ENCODE assay signal across 11 cellular contexts in genomic region chr19:17706750-17707181, GRCh38. TPM values are rescaled to one million over a fixed set of nuclear protein-coding genes. Genes with fewer than 3 reads are reported as not detected.
DNase-seq lines count a peak whose midpoint lies in the region; ATAC-seq and TF ChIP-seq lines count a peak whose summit lies in the region.
"Had no signal": no experiment of that assay in that cellular context is flagged by ENCODE, and none has a peak within 500 bp of the region (broad histone marks: within the 10 kb centered on the region; RNA-seq: fewer than 3 reads in every experiment).

No MANE protein-coding gene starts in this region.

- H3K4me2 ChIP-seq in fibroblast of lung (ENCODE audit: extremely low read depth, insufficient read depth, low read length) (no peak overlapping the region), osteoblast (ENCODE audit: insufficient read depth, low read length) (no peak overlapping the region)
- H3K4me2 ChIP-seq: KMS-11 had no signal

- no peak overlapping the region for H2AFZ ChIP-seq in fibroblast of lung (ENCODE audit: low read length)
- H2AFZ ChIP-seq in osteoblast (ENCODE audit: low read length) = no peak overlapping the region
- H2AFZ ChIP-seq: parathyroid adenoma had no signal

- DNase-seq in NCI-H748 (lab: John Stamatoyannopoulos, UW; ENCODE audit: unreplicated experiment) = peak; percentile 5
- DNase-seq in NCI-H748 treated with DMSO at 0.1 percent for 48 hours (lab: John Stamatoyannopoulos, UW) = no peak
- DNase-seq in Panc1 (ENCODE audit: low read depth, low spot score) = no peak
- DNase-seq in fibroblast of lung (ENCODE audit: low read depth in 2 of 2) = peak; percentile 19 to 45
- peak; percentile 89 for DNase-seq in osteoblast (ENCODE audit: insufficient read length, low spot score, missing footprints)
- no peak for DNase-seq in aorta
- no peak for DNase-seq in epidermal melanocyte (ENCODE audit: insufficient read length, low spot score)
- DNase-seq in activated CD4-positive, alpha-beta T cell treated with anti-CD3 and anti-CD28 coated beads, Interleukin-2, amount 50 U/mL, for 4 hours = no peak

- no peaks in the 10 kb centered on the region for H3K79me2 ChIP-seq in fibroblast of lung (ENCODE audit: control insufficient read depth, insufficient read depth, low read length)
- H3K79me2 ChIP-seq in osteoblast (ENCODE audit: insufficient read depth, low read length) = no peaks in the 10 kb centered on the region
- H3K79me2 ChIP-seq: parathyroid adenoma had no signal

- in situ Hi-C loops in Panc1 (cut with HindIII; ENCODE audit: low pct_unique_long_range_greater_than_20kb, low sequenced_read_pairs) = no loop called here

- H3K4me3 ChIP-seq in Panc1 (ENCODE audit: low read depth in 2 of 2, low read length in 2 of 2) = no peak overlapping the region
- H3K4me3 ChIP-seq in fibroblast of lung (replicated peaks in 1 of 4; ENCODE audit: control extremely low read depth in 1 of 4, insufficient read depth in 1 of 4, low read depth in 3 of 4, low read length in 4 of 4) = no peak overlapping the region
- H3K4me3 ChIP-seq in osteoblast (ENCODE audit: insufficient read depth, low read length) = no peak overlapping the region
- no peak overlapping the region for H3K4me3 ChIP-seq in aorta (ENCODE audit: low read length in 2 of 2)

- no TSS peak for BruUV-seq in Panc1 (replicated peaks; lab: Mats Ljungman, UMichigan)

- CTCF ChIA-PET in Panc1 (lab: Charles Lee) = no interaction called here

- intact Hi-C loops in Panc1 (cut with micrococcal nuclease; ENCODE audit: unreplicated experiment) (no loop called here), aorta (cut with DNase I) (no loop called here)

- H3K9me3 ChIP-seq in Panc1 (ENCODE audit: control insufficient read depth, insufficient read depth, low read depth, low read length) = no peaks in the 10 kb centered on the region
- H3K9me3 ChIP-seq in fibroblast of lung (ENCODE audit: control insufficient read depth, insufficient read depth, low read depth, low read length) = no peaks in the 10 kb centered on the region
- no peaks in the 10 kb centered on the region for H3K9me3 ChIP-seq in osteoblast (ENCODE audit: low read depth, low read length)
- H3K9me3 ChIP-seq in aorta (ENCODE audit: control insufficient read depth, low read length) = no peaks in the 10 kb centered on the region

- TF ChIP-seq CTCF in Panc1 (IDR thresholded peaks at IDR 0.05) (no peak), fibroblast of lung (conservative IDR thresholded peaks at IDR 0.05 in 1 of 2, IDR thresholded peaks at IDR 0.05 in 1 of 2; ENCODE audit: low read depth in 1 of 2, low read length in 2 of 2) (no peak), osteoblast (IDR thresholded peaks at IDR 0.05; ENCODE audit: extremely low read depth, low read depth, low read length) (no peak)

- H4K20me1 ChIP-seq in fibroblast of lung (ENCODE audit: control insufficient read depth, extremely low read depth, insufficient read depth, low read length) (no peaks in the 10 kb centered on the region), osteoblast (ENCODE audit: insufficient read depth, low read length) (no peaks in the 10 kb centered on the region)

- H3K36me3 ChIP-seq in Panc1 (ENCODE audit: control insufficient read depth, insufficient read depth, low read length) = no peaks in the 10 kb centered on the region
- H3K36me3 ChIP-seq in fibroblast of lung (ENCODE audit: control insufficient read depth, insufficient read depth, low read length) = no peaks in the 10 kb centered on the region
- H3K36me3 ChIP-seq in osteoblast (ENCODE audit: insufficient read depth, low read length) = no peaks in the 10 kb centered on the region
- H3K36me3 ChIP-seq in aorta (ENCODE audit: control insufficient read depth in 1 of 2, insufficient read depth in 2 of 2, low read length in 1 of 2) = no peaks in the 10 kb centered on the region

- no peaks in the 10 kb centered on the region for H3K27me3 ChIP-seq in Panc1 (ENCODE audit: control insufficient read depth, insufficient read depth, low read length)
- H3K27me3 ChIP-seq in fibroblast of lung (ENCODE audit: control insufficient read depth, insufficient read depth, low read length) = no peaks in the 10 kb centered on the region
- no peaks in the 10 kb centered on the region for H3K27me3 ChIP-seq in osteoblast (ENCODE audit: insufficient read depth, low read length)
- H3K27me3 ChIP-seq in aorta (ENCODE audit: control insufficient read depth in 1 of 2, insufficient read depth in 2 of 2, low read length in 1 of 2) = no peaks in the 10 kb centered on the region

- no peaks in the 10 kb centered on the region for H3K4me1 ChIP-seq in Panc1 (ENCODE audit: control insufficient read depth, insufficient read depth, low read length)
- H3K4me1 ChIP-seq in fibroblast of lung (ENCODE audit: control insufficient read depth, extremely low read depth, insufficient read depth, low read length) = no peaks in the 10 kb centered on the region
- no peaks in the 10 kb centered on the region for H3K4me1 ChIP-seq in osteoblast (ENCODE audit: insufficient read depth, low read length)
- H3K4me1 ChIP-seq in aorta (ENCODE audit: control insufficient read depth in 1 of 2, insufficient read depth in 2 of 2, low read length in 2 of 2) = no peaks in the 10 kb centered on the region
- H3K4me1 ChIP-seq: parathyroid adenoma had no signal

- POLR2A ChIA-PET in Panc1 (lab: Charles Lee) = no interaction called here

- H3K9ac ChIP-seq in fibroblast of lung (ENCODE audit: insufficient read depth, low read length) = no peak overlapping the region
- H3K9ac ChIP-seq: KMS-11, parathyroid adenoma had no signal

- H3K27ac ChIP-seq in Panc1 (ENCODE audit: low read length) (no peak overlapping the region), fibroblast of lung (ENCODE audit: insufficient read depth, low read length) (no peak overlapping the region), osteoblast (ENCODE audit: low read depth, low read length) (no peak overlapping the region), aorta (ENCODE audit: low read depth in 1 of 2, low read length in 2 of 2) (no peak overlapping the region)
- H3K27ac ChIP-seq: KMS-11, parathyroid adenoma, VCaP had no signal

- ATAC-seq in Panc1 (peak; percentile 45; the same call in 1 of the 2 replicates), aorta (ENCODE audit: low FRiP score) (no peak)

- WGBS in aorta, 2 donors = 8 to 10% methylated on average over 17 of the region's 17 CpGs

RNA-seq across cellular contexts. Expression of gene MAP1S, which starts 12.5 kb away (rescaled TPM):
- 56.6 TPM for total RNA-seq in Panc1 (2021; ENCODE audit: unreplicated experiment)
- 93.7 TPM for polyA plus RNA-seq in Panc1 (2012; ENCODE audit: insufficient read length)
- total RNA-seq in fibroblast of lung = 15.9 and 18.3 TPM in 2 replicates
- polyA plus RNA-seq in fibroblast of lung = 10.5 and 13.1 TPM in 2 replicates
- polyA plus RNA-seq in fibroblast of lung (2012) = 43.8 and 63.9 TPM in 2 replicates
- polyA minus RNA-seq in fibroblast of lung (ENCODE audit: low replicate concordance) = 141 and 172 TPM in 2 replicates
- 15.2 and 16.5 TPM in 2 replicates for total RNA-seq in osteoblast
- 10 to 100 TPM; 53.6 to 60.1 TPM for total RNA-seq in aorta
- polyA plus RNA-seq in aorta = 10 to 100 TPM in 1 of 2 donors, 1 to 10 TPM in 1; 9.9 to 18.9 TPM

RNA-seq across cellular contexts. Expression of gene UNC13A, which starts 18.6 kb away (rescaled TPM):
- total RNA-seq in Panc1 (2021; ENCODE audit: unreplicated experiment) (0.46 TPM), fibroblast of lung (under 0.01 TPM in 2 replicates), osteoblast (under 0.01 TPM in 2 replicates), aorta (1 to 10 TPM; 2.4 to 2.8 TPM)
- polyA plus RNA-seq in Panc1 (2012; ENCODE audit: insufficient read length) = 0.46 TPM
- polyA plus RNA-seq in fibroblast of lung (0.27 and 0.28 TPM in 2 replicates), aorta (1 to 10 TPM in 1 of 2 donors, under 1 TPM in 1; 0.38 to 1.3 TPM)
- polyA plus RNA-seq in fibroblast of lung (2012) = 0.37 TPM in 2 replicates
- polyA minus RNA-seq in fibroblast of lung (ENCODE audit: low replicate concordance) = 0.86 and 1.8 TPM in 2 replicates

RNA-seq across cellular contexts. Expression of gene FCHO1, which starts 44.5 kb away (rescaled TPM):
- 1.1 TPM for total RNA-seq in Panc1 (2021; ENCODE audit: unreplicated experiment)
- polyA plus RNA-seq in Panc1 (2012; ENCODE audit: insufficient read length) = 2.7 TPM
- total RNA-seq in fibroblast of lung = under 0.01 and 0.33 TPM in 2 replicates
- polyA plus RNA-seq in fibroblast of lung = 0.07 and 0.16 TPM in 2 replicates
- 0.54 and 0.78 TPM in 2 replicates for polyA plus RNA-seq in fibroblast of lung (2012)
- 0.07 and 1.8 TPM in 2 replicates for polyA minus RNA-seq in fibroblast of lung (ENCODE audit: low replicate concordance)
- total RNA-seq in osteoblast = 0.72 TPM in 1 of 2 replicates, not detected in the other
- total RNA-seq in aorta = 1 to 10 TPM; 2.9 to 6.9 TPM
- polyA plus RNA-seq in aorta = 1 to 10 TPM; 1.5 to 1.6 TPM

Comparison
In these comparisons a context has a peak if more than half of its experiments do, and no peak if none do; other contexts are left out.
1. DNase-seq: peak in NCI-H748 (single experiment), fibroblast of lung (2 of 2) and osteoblast (single experiment); none in NCI-H748 treated with DMSO at 0.1 percent for 48 hours (single experiment), Panc1 (single experiment), aorta (0 of 2), epidermal melanocyte (single experiment) and activated CD4-positive, alpha-beta T cell treated with anti-CD3 and anti-CD28 coated beads, Interleukin-2, amount 50 U/mL, for 4 hours (0 of 2).